In the genomic region with DNA sequence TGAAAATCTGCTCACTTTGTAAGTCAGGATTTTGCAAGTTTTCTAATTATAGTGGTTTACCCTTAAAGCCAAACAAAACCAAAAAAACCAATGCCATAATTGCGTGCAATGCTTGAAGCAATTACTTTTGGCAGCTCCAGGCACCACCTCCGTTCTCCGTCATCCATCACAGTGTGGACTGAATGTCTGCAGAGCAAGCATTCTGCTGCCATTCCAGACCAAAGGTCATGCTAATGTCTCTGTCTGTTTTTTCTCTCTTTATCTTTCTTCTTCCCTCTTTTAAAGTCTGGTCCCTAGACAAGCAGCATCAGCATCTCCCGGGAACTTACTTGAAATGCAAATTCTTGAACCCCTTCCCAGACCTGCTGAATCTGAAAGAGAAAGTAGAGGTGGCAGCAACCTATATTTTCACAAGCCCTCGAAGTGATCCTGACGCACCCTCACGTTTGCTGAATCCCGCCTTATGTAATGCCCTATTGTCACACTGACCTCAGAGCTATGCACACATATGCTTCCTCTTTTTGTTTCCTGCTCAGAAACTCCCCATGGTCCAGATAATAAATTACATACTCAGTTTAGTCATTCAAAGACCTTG, we compare ENCODE assay signal across 1 cellular context.
TF ChIP-seq lines count a peak whose summit lies in the region.

No MANE protein-coding gene starts in this region.

TF ChIP-seq in GM23338, 12 proteins besides CTCF, POLR2A, EP300 and RAD21 (continued from another document):
- TF ChIP-seq JUNB (IDR thresholded peaks at IDR 0.05; ENCODE audit: unreplicated experiment) (no peak), ZNF331 (CRISPR knock-in tag; IDR thresholded peaks at IDR 0.05; ENCODE audit: low read depth) (no peak), EZH2 (IDR thresholded peaks at IDR 0.05; ENCODE audit: low read depth, unreplicated experiment) (no peak), ZNF114 (CRISPR knock-in tag; IDR thresholded peaks at IDR 0.05) (no peak), NANOG (IDR thresholded peaks at IDR 0.05; ENCODE audit: borderline replicate concordance) (no peak), EZH2phosphoT487 (IDR thresholded peaks at IDR 0.05; ENCODE audit: unreplicated experiment) (no peak), STAT1 (IDR thresholded peaks at IDR 0.05; ENCODE audit: unreplicated experiment) (no peak), CREB1 (CRISPR knock-in tag; IDR thresholded peaks at IDR 0.05; ENCODE audit: low read depth) (no peak), ETS1 (IDR thresholded peaks at IDR 0.05) (no peak), POLR2AphosphoS5 (IDR thresholded peaks at IDR 0.05; ENCODE audit: low read depth) (no peak)
- TF ChIP-seq, protein P1, sequence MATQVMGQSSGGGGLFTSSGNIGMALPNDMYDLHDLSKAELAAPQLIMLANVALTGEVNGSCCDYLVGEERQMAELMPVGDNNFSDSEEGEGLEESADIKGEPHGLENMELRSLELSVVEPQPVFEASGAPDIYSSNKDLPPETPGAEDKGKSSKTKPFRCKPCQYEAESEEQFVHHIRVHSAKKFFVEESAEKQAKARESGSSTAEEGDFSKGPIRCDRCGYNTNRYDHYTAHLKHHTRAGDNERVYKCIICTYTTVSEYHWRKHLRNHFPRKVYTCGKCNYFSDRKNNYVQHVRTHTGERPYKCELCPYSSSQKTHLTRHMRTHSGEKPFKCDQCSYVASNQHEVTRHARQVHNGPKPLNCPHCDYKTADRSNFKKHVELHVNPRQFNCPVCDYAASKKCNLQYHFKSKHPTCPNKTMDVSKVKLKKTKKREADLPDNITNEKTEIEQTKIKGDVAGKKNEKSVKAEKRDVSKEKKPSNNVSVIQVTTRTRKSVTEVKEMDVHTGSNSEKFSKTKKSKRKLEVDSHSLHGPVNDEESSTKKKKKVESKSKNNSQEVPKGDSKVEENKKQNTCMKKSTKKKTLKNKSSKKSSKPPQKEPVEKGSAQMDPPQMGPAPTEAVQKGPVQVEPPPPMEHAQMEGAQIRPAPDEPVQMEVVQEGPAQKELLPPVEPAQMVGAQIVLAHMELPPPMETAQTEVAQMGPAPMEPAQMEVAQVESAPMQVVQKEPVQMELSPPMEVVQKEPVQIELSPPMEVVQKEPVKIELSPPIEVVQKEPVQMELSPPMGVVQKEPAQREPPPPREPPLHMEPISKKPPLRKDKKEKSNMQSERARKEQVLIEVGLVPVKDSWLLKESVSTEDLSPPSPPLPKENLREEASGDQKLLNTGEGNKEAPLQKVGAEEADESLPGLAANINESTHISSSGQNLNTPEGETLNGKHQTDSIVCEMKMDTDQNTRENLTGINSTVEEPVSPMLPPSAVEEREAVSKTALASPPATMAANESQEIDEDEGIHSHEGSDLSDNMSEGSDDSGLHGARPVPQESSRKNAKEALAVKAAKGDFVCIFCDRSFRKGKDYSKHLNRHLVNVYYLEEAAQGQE (IDR thresholded peaks at IDR 0.05; ENCODE audit: unreplicated experiment): no peak
